Comparison of ENCODE assay signal across 23 cellular contexts in the genomic region with DNA sequence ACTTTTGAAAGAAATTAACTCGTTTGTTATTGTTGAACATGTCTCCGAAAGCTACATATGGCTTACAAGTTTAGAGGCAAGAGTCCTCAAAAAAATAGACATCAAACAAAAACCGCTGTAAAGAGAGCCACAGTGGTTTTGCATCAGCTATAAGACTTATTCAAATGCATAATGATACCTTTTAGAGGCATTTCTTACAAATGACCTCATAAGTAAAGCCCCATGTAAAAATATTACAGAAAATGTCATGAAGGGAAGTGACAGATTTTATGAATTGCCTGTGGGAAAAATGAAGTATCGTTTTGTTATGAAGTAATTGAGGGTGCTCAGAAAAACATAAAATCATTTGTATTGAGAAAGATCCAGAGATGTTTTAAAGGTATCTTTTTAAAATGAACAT.
DNase-seq lines count a peak whose midpoint lies in the region; ATAC-seq, FAIRE-seq and TF ChIP-seq lines count a peak whose summit lies in the region.
"Had no signal": no experiment of that assay in that cellular context is flagged by ENCODE, and none has a peak within 500 bp of the region (broad histone marks: within the 10 kb centered on the region; RNA-seq: fewer than 3 reads in every experiment).

No MANE protein-coding gene starts in this region.

- no peaks in the 10 kb centered on the region for H3K9me3 ChIP-seq in GM12878 (replicated peaks; ENCODE audit: control insufficient read depth, insufficient read depth, low read length)
- H3K9me3 ChIP-seq: BE2C, BLaER1 had no signal

- 26% methylated on average over 4 of the region's 4 CpGs for WGBS in GM12878 (ENCODE audit: insufficient coverage, insufficient replicate concordance, low lambda C conversion rate, missing lambda C conversion rate)

- RAD21 ChIA-PET in GM12878 (lab: Charles Lee; ENCODE audit: unreplicated experiment): no interaction called here

- no peak overlapping the region for H2AFZ ChIP-seq in GM12878 (ENCODE audit: control insufficient read depth, low read depth, low read length)

- no peak for TF ChIP-seq EP300 in GM12878 (IDR thresholded peaks at IDR 0.05; ENCODE audit: borderline replicate concordance in 1 of 2, control insufficient read depth in 1 of 2, low read depth in 2 of 2, low read length in 2 of 2)

- no peak for DNase-seq in H54 (ENCODE audit: insufficient read length, low spot score)
- no peak for DNase-seq in GM12878 (ENCODE audit: low read depth, low spot score)
- DNase-seq in kidney glomerular epithelial cell (lab: John Stamatoyannopoulos, UW): no peak
- no peak for DNase-seq in activated CD4-positive, alpha-beta T cell treated with anti-CD3 and anti-CD28 coated beads, Interleukin-2, amount 50 U/mL, for 48 hours
- no peak for DNase-seq in stimulated activated CD8-positive, alpha-beta memory T cell treated with anti-CD3 and anti-CD28 coated beads, Interleukin-4, amount 100 ng/mL, for 48 hours
- DNase-seq: 8988T; ACHN; BE2C; C1 segment of cervical spinal cord; CD4-positive, alpha-beta memory T cell; CD4-positive, CD25-positive, alpha-beta regulatory T cell; CD8-positive, alpha-beta memory T cell; DMS 273 treated with DMSO at 0.1 percent for 48 hours; DMS153; DMS53; DMS79; DND-41; EL; GDM1 had no signal

- TF ChIP-seq POLR2A in H54 (IDR thresholded peaks at IDR 0.05; ENCODE audit: low read depth, low read length) (no peak), GM12878 (IDR thresholded peaks at IDR 0.05; ENCODE audit: low read depth, low read length) (no peak)

- H3K27me3 ChIP-seq in GM12878 (replicated peaks in 1 of 2; ENCODE audit: control insufficient read depth in 2 of 2, insufficient read depth in 2 of 2, low read length in 1 of 2): no peaks in the 10 kb centered on the region
- H3K27me3 ChIP-seq: BE2C, BLaER1 had no signal

- FAIRE-seq in H54 (lab: Jason Lieb, UNC) (peak; percentile 50), GM12878 (lab: Jason Lieb, UNC) (no peak)
- FAIRE-seq: A204.1, GM12891, GM19239 had no signal

- H3K27ac ChIP-seq in GM12878 (ENCODE audit: control insufficient read depth, insufficient read depth): no peak overlapping the region
- H3K27ac ChIP-seq: BLaER1 had no signal

- intact Hi-C loops in GM12878 (cut with micrococcal nuclease; ENCODE audit: unreplicated experiment): no loop called here

- H3K9ac ChIP-seq in GM12878 (ENCODE audit: control insufficient read depth, insufficient read depth, low read length): no peak overlapping the region
- H3K9ac ChIP-seq: BLaER1 had no signal

- no peaks in the 10 kb centered on the region for H3K4me1 ChIP-seq in GM12878 (ENCODE audit: control insufficient read depth, insufficient read depth, low read length)
- H3K4me1 ChIP-seq: BLaER1 had no signal

- POLR2A ChIA-PET in GM12878 (lab: Charles Lee): no interaction called here

- peak; percentile 42; the same call in 2 of the 3 replicates for ATAC-seq in GM12878

- H3K4me3 ChIP-seq in GM12878: no peak overlapping the region
- H3K4me3 ChIP-seq: BLaER1 had no signal

- H3K4me2 ChIP-seq in GM12878 (ENCODE audit: control insufficient read depth, insufficient read depth): no peak overlapping the region
- H3K4me2 ChIP-seq: BLaER1 had no signal

- H4K20me1 ChIP-seq in GM12878 (ENCODE audit: control insufficient read depth, insufficient read depth): no peaks in the 10 kb centered on the region
- H4K20me1 ChIP-seq: BLaER1 had no signal

- no peaks in the 10 kb centered on the region for H3K79me2 ChIP-seq in GM12878 (ENCODE audit: control insufficient read depth, insufficient read depth, low read length)

- TF ChIP-seq CTCF in GM12878 (IDR thresholded peaks at IDR 0.05 in 2 of 3, conservative IDR thresholded peaks at IDR 0.05 in 1 of 3; ENCODE audit: control insufficient read depth in 2 of 3, extremely low read depth in 1 of 3, insufficient read depth in 1 of 3, low read depth in 3 of 3, low read length in 3 of 3): no peak

- no TSS peak for BruUV-seq in GM12878 (replicated peaks; lab: Mats Ljungman, UMichigan)

- CTCF ChIA-PET in GM12878 (lab: Yijun Ruan, JAX): no interaction called here

- in situ Hi-C loops in GM12878 (cut with MboI): no loop called here

- TF ChIP-seq RAD21 in GM12878 (IDR thresholded peaks at IDR 0.05; ENCODE audit: insufficient read depth, low read depth, low read length): no peak

- SMC1A ChIA-PET in GM12878 (lab: Charles Lee; ENCODE audit: uncharacterized antibody, unreplicated experiment): no interaction called here

- no peaks in the 10 kb centered on the region for H3K36me3 ChIP-seq in GM12878 (ENCODE audit: control insufficient read depth in 2 of 2, insufficient read depth in 2 of 2, low read length in 1 of 2)
- H3K36me3 ChIP-seq: BE2C, BLaER1 had no signal

TF ChIP-seq in GM12878, 131 proteins besides CTCF, POLR2A, EP300 and RAD21:
- peak; percentile 63; the same call in 1 of the 2 replicates for TF ChIP-seq CREM (IDR thresholded peaks at IDR 0.05; ENCODE audit: low read depth)
- no peak for TF ChIP-seq KDM1A (IDR thresholded peaks at IDR 0.05; ENCODE audit: borderline replicate concordance)
- TF ChIP-seq RUNX3 (IDR thresholded peaks at IDR 0.05; ENCODE audit: low read length): peak; percentile 66; the same call in 1 of the 2 replicates
- no peak for TF ChIP-seq NFYA (IDR thresholded peaks at IDR 0.05; ENCODE audit: borderline replicate concordance, low read depth, low read length)
- peak; percentile 29; the same call in 1 of the 2 replicates for TF ChIP-seq TCF7 (IDR thresholded peaks at IDR 0.05; ENCODE audit: borderline replicate concordance)
- peak; percentile 67 for TF ChIP-seq JUNB (IDR thresholded peaks at IDR 0.05)
- TF ChIP-seq HDAC2 (IDR thresholded peaks at IDR 0.05): no peak
- peak; percentile 62; the same call in 1 of the 2 replicates for TF ChIP-seq NFIC (IDR thresholded peaks at IDR 0.05; ENCODE audit: low read depth, low read length)
- TF ChIP-seq GABPA (IDR thresholded peaks at IDR 0.05; ENCODE audit: low read depth): 0 out of 2 replicates have a peak, but pooled peaks have one; percentile 13
- no peak for TF ChIP-seq ESRRA (IDR thresholded peaks at IDR 0.05; ENCODE audit: low read length)
- no peak for TF ChIP-seq FOS (IDR thresholded peaks at IDR 0.05; ENCODE audit: borderline replicate concordance, extremely low read depth, insufficient read length)
- no peak for TF ChIP-seq MYC (IDR thresholded peaks at IDR 0.05; ENCODE audit: insufficient read depth, insufficient read length, insufficient replicate concordance, low read length, severe bottlenecking)
- TF ChIP-seq RAD51 (IDR thresholded peaks at IDR 0.05): no peak
- TF ChIP-seq JUND (IDR thresholded peaks at IDR 0.05; ENCODE audit: low read depth, low read length): no peak
- peak; percentile 61; the same call in 1 of the 2 replicates for TF ChIP-seq CREB1 (IDR thresholded peaks at IDR 0.05; ENCODE audit: low read depth)
- TF ChIP-seq, protein P1, sequence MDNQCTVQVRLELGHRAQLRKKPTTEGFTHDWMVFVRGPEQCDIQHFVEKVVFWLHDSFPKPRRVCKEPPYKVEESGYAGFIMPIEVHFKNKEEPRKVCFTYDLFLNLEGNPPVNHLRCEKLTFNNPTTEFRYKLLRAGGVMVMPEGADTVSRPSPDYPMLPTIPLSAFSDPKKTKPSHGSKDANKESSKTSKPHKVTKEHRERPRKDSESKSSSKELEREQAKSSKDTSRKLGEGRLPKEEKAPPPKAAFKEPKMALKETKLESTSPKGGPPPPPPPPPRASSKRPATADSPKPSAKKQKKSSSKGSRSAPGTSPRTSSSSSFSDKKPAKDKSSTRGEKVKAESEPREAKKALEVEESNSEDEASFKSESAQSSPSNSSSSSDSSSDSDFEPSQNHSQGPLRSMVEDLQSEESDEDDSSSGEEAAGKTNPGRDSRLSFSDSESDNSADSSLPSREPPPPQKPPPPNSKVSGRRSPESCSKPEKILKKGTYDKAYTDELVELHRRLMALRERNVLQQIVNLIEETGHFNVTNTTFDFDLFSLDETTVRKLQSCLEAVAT (IDR thresholded peaks at IDR 0.05): no peak
